Comparison of ENCODE assay signal across 8 cellular contexts in the genomic region with DNA sequence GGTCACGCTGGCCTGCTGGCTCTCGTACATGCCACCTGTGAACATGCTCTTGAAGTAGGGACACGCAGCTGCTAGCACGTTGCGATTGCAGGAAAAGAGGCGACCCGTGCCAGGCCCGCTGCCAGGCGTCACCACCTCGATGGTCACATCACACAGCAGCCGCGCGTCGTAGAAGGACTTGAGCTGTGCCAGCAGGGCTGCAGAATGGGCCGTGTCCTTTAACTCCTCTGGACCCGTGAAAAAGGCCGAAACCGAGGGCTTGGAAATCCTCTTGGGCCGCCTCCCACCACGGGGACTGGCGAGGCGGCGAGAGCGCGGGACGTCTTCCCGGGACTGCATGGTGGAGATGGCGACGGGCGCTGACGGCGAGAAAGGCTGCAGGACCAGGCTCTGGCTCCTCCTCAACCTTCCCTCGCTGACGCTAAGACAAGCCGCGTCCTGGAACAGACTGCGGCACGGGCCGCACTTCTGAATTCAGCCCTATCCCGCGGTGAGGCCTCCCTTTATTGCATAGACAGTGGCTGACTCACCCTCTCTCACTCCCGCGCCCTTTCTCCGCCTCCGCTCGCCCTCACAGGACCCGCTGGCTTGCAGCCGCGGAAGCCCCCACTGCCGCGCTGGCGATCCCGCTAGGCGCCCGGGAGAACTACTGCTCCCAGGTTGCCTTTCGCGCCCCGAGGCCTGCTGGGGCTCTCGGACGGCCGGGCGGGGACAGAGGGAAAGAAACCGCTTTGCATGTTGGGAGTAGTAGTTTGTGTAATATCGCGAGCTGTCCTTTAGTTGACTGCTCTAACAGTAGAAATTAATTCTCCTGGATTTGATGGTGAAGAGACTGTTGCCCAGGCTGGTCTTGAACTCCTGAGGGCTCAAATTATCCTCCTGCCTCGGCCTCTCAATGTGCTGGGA. TPM values are rescaled to one million over a fixed set of nuclear protein-coding genes. Genes with fewer than 3 reads are reported as not detected.
DNase-seq lines count a peak whose midpoint lies in the region; ATAC-seq, FAIRE-seq and TF ChIP-seq lines count a peak whose summit lies in the region.

A gene with protein sequence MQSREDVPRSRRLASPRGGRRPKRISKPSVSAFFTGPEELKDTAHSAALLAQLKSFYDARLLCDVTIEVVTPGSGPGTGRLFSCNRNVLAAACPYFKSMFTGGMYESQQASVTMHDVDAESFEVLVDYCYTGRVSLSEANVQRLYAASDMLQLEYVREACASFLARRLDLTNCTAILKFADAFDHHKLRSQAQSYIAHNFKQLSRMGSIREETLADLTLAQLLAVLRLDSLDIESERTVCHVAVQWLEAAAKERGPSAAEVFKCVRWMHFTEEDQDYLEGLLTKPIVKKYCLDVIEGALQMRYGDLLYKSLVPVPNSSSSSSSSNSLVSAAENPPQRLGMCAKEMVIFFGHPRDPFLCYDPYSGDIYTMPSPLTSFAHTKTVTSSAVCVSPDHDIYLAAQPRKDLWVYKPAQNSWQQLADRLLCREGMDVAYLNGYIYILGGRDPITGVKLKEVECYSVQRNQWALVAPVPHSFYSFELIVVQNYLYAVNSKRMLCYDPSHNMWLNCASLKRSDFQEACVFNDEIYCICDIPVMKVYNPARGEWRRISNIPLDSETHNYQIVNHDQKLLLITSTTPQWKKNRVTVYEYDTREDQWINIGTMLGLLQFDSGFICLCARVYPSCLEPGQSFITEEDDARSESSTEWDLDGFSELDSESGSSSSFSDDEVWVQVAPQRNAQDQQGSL (minus strand): TSS at position 651 of the 906 bp plus-strand sequence. CDS start 312 bp downstream, at position 339.

- no peaks in the 10 kb centered on the region for H3K27me3 Mint-ChIP-seq in mesothelial cell of epicardium (ENCODE audit: low read depth)

- peak within 1 kb of the TSS; percentile 92 for H3K27ac ChIP-seq in IMR-90 (ENCODE audit: insufficient read depth, low read length)
- no peak within 1 kb of the TSS for H3K27ac ChIP-seq in OCI-LY7 (ENCODE audit: low read depth, low read length, poor library complexity, severe bottlenecking)
- peak within 1 kb of the TSS; percentile 78 for H3K27ac ChIP-seq in endothelial cell of umbilical vein (ENCODE audit: insufficient read depth, low read depth, low read length)

- dilution Hi-C loops in IMR-90 (cut with HindIII; ENCODE audit: low sequenced_read_pairs, unreplicated experiment) (no loop called here), endothelial cell of umbilical vein (cut with MboI; ENCODE audit: extremely low pct_ligation_motif_present, low sequenced_read_pairs) (no loop called here)

- H3K4me1 ChIP-seq in IMR-90 (ENCODE audit: control insufficient read depth, insufficient read depth, low read length) (peaks cover 7% of the 10 kb centered on the region), OCI-LY7 (ENCODE audit: insufficient read depth, low read length, poor library complexity, severe bottlenecking) (peaks cover 5% of the 10 kb centered on the region), endothelial cell of umbilical vein (ENCODE audit: control insufficient read depth, extremely low read depth, insufficient read depth, low read length) (peaks cover 4% of the 10 kb centered on the region)

- H3K36me3 ChIP-seq in IMR-90 (ENCODE audit: control insufficient read depth, insufficient read depth, low read length), result peaks cover 2% of the 10 kb centered on the region; the same call in 1 of the 2 replicates
- no peaks in the 10 kb centered on the region for H3K36me3 ChIP-seq in OCI-LY7 (ENCODE audit: insufficient read depth, low read length)
- H3K36me3 ChIP-seq in endothelial cell of umbilical vein (ENCODE audit: control insufficient read depth in 2 of 2, extremely low read depth in 1 of 2, insufficient read depth in 2 of 2, low read length in 2 of 2), result no peaks in the 10 kb centered on the region

- H3K9ac ChIP-seq in IMR-90 (ENCODE audit: low read depth, low read length) (peak within 1 kb of the TSS; percentile 71), endothelial cell of umbilical vein (replicated peaks; ENCODE audit: extremely low read depth, insufficient read depth, low read length) (peak within 1 kb of the TSS; percentile 82)

- H2BK15ac ChIP-seq in IMR-90 (ENCODE audit: low read depth, low read length), result peak within 1 kb of the TSS; percentile 59; the same call in 2 of the 3 replicates

- DNase-seq in DMS114 treated with DMSO at 0.1 percent for 48 hours (lab: John Stamatoyannopoulos, UW; ENCODE audit: unreplicated experiment), result peak; percentile 79
- peak; percentile 98 for DNase-seq in IMR-90
- DNase-seq in OCI-LY7 (ENCODE audit: low spot score), result peak; percentile 87
- peak; percentile 84 for DNase-seq in activated T-cell treated with anti-CD3 and anti-CD28 coated beads for 1 hour (ENCODE audit: low read depth)
- peak; percentile 99 for DNase-seq in endothelial cell of umbilical vein (ENCODE audit: low read depth, low spot score)
- DNase-seq in mesothelial cell of epicardium (ENCODE audit: low spot score in 2 of 2, unreplicated experiment in 2 of 2), result peak; percentile 77 to 88
- DNase-seq in stimulated activated CD8-positive, alpha-beta memory T cell treated with anti-CD3 and anti-CD28 coated beads, Interleukin-15, amount 100 ng/mL, for 4 hours (ENCODE audit: low read depth in 2 of 2), result peak; percentile 90 to 92

- peak within 1 kb of the TSS; percentile 37 for H3K23ac ChIP-seq in IMR-90 (ENCODE audit: low read depth, low read length)

- in situ Hi-C loops in IMR-90 (cut with MboI; ENCODE audit: low sequenced_read_pairs), result no loop called here

- H3K79me2 ChIP-seq in OCI-LY7 (ENCODE audit: insufficient read depth, low read depth, low read length), result no peaks in the 10 kb centered on the region
- H3K79me2 ChIP-seq in endothelial cell of umbilical vein (ENCODE audit: control insufficient read depth, insufficient read depth, low read length), result no peaks in the 10 kb centered on the region

- H4K91ac ChIP-seq in IMR-90 (ENCODE audit: insufficient read depth, low read depth, low read length), result peak within 1 kb of the TSS; percentile 91

- CTCF ChIA-PET in IMR-90 (lab: Yijun Ruan, JAX) (no interaction called here), OCI-LY7 (lab: Charles Lee; ENCODE audit: unreplicated experiment) (no interaction called here), endothelial cell of umbilical vein (lab: Charles Lee) (interaction anchor here (0.6 to 1.0 kb wide), 2 partner anchors 28 to 140 kb away, joined by 3 read pairs; no protein-coding TSS in a partner anchor)

- TF ChIP-seq RAD21 in IMR-90 (IDR thresholded peaks at IDR 0.05; ENCODE audit: low read length), result peak; percentile 29; the same call in 1 of the 2 replicates

- peak within 1 kb of the TSS; percentile 97 for H3K27ac Mint-ChIP-seq in mesothelial cell of epicardium

- no peaks in the 10 kb centered on the region for H3K27me3 ChIP-seq in IMR-90 (ENCODE audit: control insufficient read depth, insufficient read depth, low read length)
- H3K27me3 ChIP-seq in endothelial cell of umbilical vein (ENCODE audit: control insufficient read depth in 2 of 2, insufficient read depth in 2 of 2, low read length in 2 of 2), result no peaks in the 10 kb centered on the region

- peak within 1 kb of the TSS; percentile 90 for H3K14ac ChIP-seq in IMR-90 (replicated peaks; ENCODE audit: low read depth, low read length)

- H3K79me1 ChIP-seq in IMR-90 (ENCODE audit: low read depth in 1 of 2, low read length in 2 of 2), result peaks cover 11 to 19% of the 10 kb centered on the region in 2 experiments

- H2AK5ac ChIP-seq in IMR-90 (ENCODE audit: low read depth, low read length), result peak within 1 kb of the TSS; percentile 57

- 20% methylated on average over 44 of the region's 66 CpGs; no CpG with 5 or more reads in 1 of the 2 experiments for WGBS in IMR-90 (ENCODE audit: extremely low coverage in 2 of 2, insufficient read length in 1 of 2), 2 experiments

- H3K9me1 ChIP-seq in IMR-90 (ENCODE audit: insufficient read depth, low read length), result no peaks in the 10 kb centered on the region
- no peaks in the 10 kb centered on the region for H3K9me1 ChIP-seq in endothelial cell of umbilical vein (replicated peaks; ENCODE audit: control insufficient read depth, extremely low read depth, insufficient read depth, low read length)

- H3K4me3 Mint-ChIP-seq in mesothelial cell of epicardium, result peak within 1 kb of the TSS; percentile 82

- BruUV-seq in IMR-90 (replicated peaks; lab: Mats Ljungman, UMichigan) (no TSS peak), OCI-LY7 (replicated peaks; lab: Mats Ljungman, UMichigan) (no TSS peak), endothelial cell of umbilical vein (replicated peaks; lab: Mats Ljungman, UMichigan) (TSS peak; percentile 38)

- TF ChIP-seq CTCF in IMR-90 (conservative IDR thresholded peaks at IDR 0.05; ENCODE audit: low read depth, low read length), result no peak
- TF ChIP-seq CTCF in OCI-LY7 (conservative IDR thresholded peaks at IDR 0.05; ENCODE audit: low read length), result no peak
- no peak for TF ChIP-seq CTCF in endothelial cell of umbilical vein (IDR thresholded peaks at IDR 0.05; ENCODE audit: extremely low read depth in 1 of 2, insufficient read depth in 1 of 2, low read depth in 1 of 2, low read length in 2 of 2)
- TF ChIP-seq CTCF in mesothelial cell of epicardium (IDR thresholded peaks at IDR 0.05; ENCODE audit: unreplicated experiment), result no peak

- intact Hi-C loops in IMR-90 (cut with micrococcal nuclease), result loop anchor here (2.0 kb wide), 1 partner anchor 55 kb away; no protein-coding TSS in a partner anchor
- intact Hi-C loops in OCI-LY7 (cut with micrococcal nuclease; ENCODE audit: unreplicated experiment), result loop anchor here (1.0 kb wide), 1 partner anchor 62 kb away; a partner anchor contains a TSS
- intact Hi-C loops in endothelial cell of umbilical vein (cut with micrococcal nuclease), result loop anchor here (1.0 to 10.0 kb wide), 4 partner anchors 62 to 451 kb away; a partner anchor contains a TSS

- H2AFZ ChIP-seq in IMR-90 (replicated peaks; ENCODE audit: low read length, poor library complexity) (peak within 1 kb of the TSS; percentile 95), OCI-LY7 (ENCODE audit: low read length) (peak within 1 kb of the TSS; percentile 98), endothelial cell of umbilical vein (ENCODE audit: low read depth, low read length) (peak within 1 kb of the TSS; percentile 99)

- H3K9me3 Mint-ChIP-seq in mesothelial cell of epicardium, result peaks cover 28% of the 10 kb centered on the region

- ATAC-seq in GM21529 (IDR thresholded peaks at IDR 0.05; ENCODE audit: unreplicated experiment) (peak; percentile 96), IMR-90 (ENCODE audit: low read depth) (peak; percentile 98)

- H3K56ac ChIP-seq in IMR-90 (ENCODE audit: extremely low read depth, insufficient read depth, low read length), result peak within 1 kb of the TSS; percentile 63

- TF ChIP-seq POLR2A in IMR-90 (IDR thresholded peaks at IDR 0.05; ENCODE audit: low read depth, low read length) (peak; percentile 67; the same call in 1 of the 2 replicates), endothelial cell of umbilical vein (IDR thresholded peaks at IDR 0.05; ENCODE audit: low read depth, low read length) (peak; percentile 80)

- peak within 1 kb of the TSS; percentile 89 for H3K4ac ChIP-seq in IMR-90 (ENCODE audit: low read depth, low read length)

- peak within 1 kb of the TSS; percentile 70 for H3K18ac ChIP-seq in IMR-90 (ENCODE audit: low read depth, low read length)

- H3K4me2 ChIP-seq in IMR-90 (ENCODE audit: low read depth, low read length), result peak within 1 kb of the TSS; percentile 79
- peak within 1 kb of the TSS; percentile 69 for H3K4me2 ChIP-seq in OCI-LY7 (ENCODE audit: low read length)
- H3K4me2 ChIP-seq in endothelial cell of umbilical vein (ENCODE audit: insufficient read depth, low read length), result peak within 1 kb of the TSS; percentile 88

- H4K5ac ChIP-seq in IMR-90 (ENCODE audit: low read depth, low read length), result peak within 1 kb of the TSS; percentile 87

- peaks cover 8% of the 10 kb centered on the region for H3K4me1 Mint-ChIP-seq in mesothelial cell of epicardium

- H2BK120ac ChIP-seq in IMR-90 (ENCODE audit: low read depth, low read length), result peak within 1 kb of the TSS; percentile 91

- H2BK5ac ChIP-seq in IMR-90 (ENCODE audit: low read depth, low read length, poor library complexity, severe bottlenecking), result peak within 1 kb of the TSS; percentile 94

- H2BK20ac ChIP-seq in IMR-90 (ENCODE audit: low read depth, low read length), result peak within 1 kb of the TSS; percentile 91

- H3K36me3 Mint-ChIP-seq in mesothelial cell of epicardium, result peaks cover 36% of the 10 kb centered on the region

- peak within 1 kb of the TSS; percentile 66 to 96 for H4K8ac ChIP-seq in IMR-90 (ENCODE audit: low read depth in 2 of 2, low read length in 2 of 2)

- POLR2A ChIA-PET in IMR-90 (lab: Charles Lee; ENCODE audit: unreplicated experiment) (no interaction called here), OCI-LY7 (lab: Charles Lee) (no interaction called here), endothelial cell of umbilical vein (lab: Charles Lee) (interaction anchor here (0.6 kb wide), 1 partner anchor 65 kb away, joined by 3 read pairs; no protein-coding TSS in a partner anchor)

- H3K9me2 ChIP-seq in OCI-LY7 (ENCODE audit: insufficient read depth, low read length), result peaks cover 5% of the 10 kb centered on the region; the same call in 1 of the 2 replicates

- peak within 1 kb of the TSS; percentile 86 for H2AK9ac ChIP-seq in IMR-90 (replicated peaks; ENCODE audit: low read depth, low read length, poor library complexity)

- H4K20me1 ChIP-seq in IMR-90 (ENCODE audit: insufficient read depth, low read length) (no peaks in the 10 kb centered on the region), OCI-LY7 (ENCODE audit: insufficient read depth, low read length) (no peaks in the 10 kb centered on the region), endothelial cell of umbilical vein (replicated peaks; ENCODE audit: control insufficient read depth, extremely low read depth, insufficient read depth, low read length) (no peaks in the 10 kb centered on the region)

- FAIRE-seq in endothelial cell of umbilical vein (lab: Jason Lieb, UNC), result peak; percentile 96

- H3K9me3 ChIP-seq in IMR-90 (ENCODE audit: control insufficient read depth, insufficient read depth, low read length) (peaks cover 5% of the 10 kb centered on the region), OCI-LY7 (ENCODE audit: low read length) (no peaks in the 10 kb centered on the region; the same call in 1 of the 2 replicates), endothelial cell of umbilical vein (replicated peaks; ENCODE audit: control insufficient read depth, insufficient read depth, low read length) (no peaks in the 10 kb centered on the region)

- peak within 1 kb of the TSS; percentile 42 for H3K4me3 ChIP-seq in IMR-90 (ENCODE audit: insufficient read depth, low read depth, low read length)
- H3K4me3 ChIP-seq in OCI-LY7 (ENCODE audit: low read depth, low read length, poor library complexity, severe bottlenecking), result peak within 1 kb of the TSS; percentile 70
- H3K4me3 ChIP-seq in endothelial cell of umbilical vein (replicated peaks in 1 of 3; ENCODE audit: insufficient read depth in 1 of 3, low read depth in 1 of 3, low read length in 3 of 3), result peak within 1 kb of the TSS; percentile 48 to 60 (median 53)

RNA-seq across cellular contexts. Expression of the gene that starts here (rescaled TPM):
- total RNA-seq in IMR-90 (2012; rRNA removed) (7.9 and 9.4 TPM in 2 replicates), OCI-LY7 (2022) (3.1 TPM in 2 replicates), endothelial cell of umbilical vein (3.1 and 4.4 TPM in 2 replicates), mesothelial cell of epicardium (10.7 to 11.7 TPM (median 11.1 TPM) in 3 replicates)
- polyA plus RNA-seq in IMR-90 (2012; rRNA removed) (1.8 and 2.1 TPM in 2 replicates), endothelial cell of umbilical vein (2.1 TPM in 2 replicates)
- polyA plus RNA-seq in IMR-90 (2012; cell fraction: cytosol; rRNA removed), result 1.0 and 1.5 TPM in 2 replicates
- polyA plus RNA-seq in IMR-90 (2012; cell fraction: nucleus; rRNA removed; ENCODE audit: low replicate concordance), result 0.66 and 0.91 TPM in 2 replicates
- total RNA-seq in OCI-LY7 (2014; rRNA removed; shearing (Covaris generic)), result 4.8 and 6.5 TPM in 2 replicates
- polyA plus RNA-seq in endothelial cell of umbilical vein (2011; cell fraction: cytosol; rRNA removed), result 1.1 TPM in 2 replicates
- 0.94 and 1.1 TPM in 2 replicates for polyA plus RNA-seq in endothelial cell of umbilical vein (2011; cell fraction: nucleus; rRNA removed)
- 1.2 and 1.8 TPM in 2 replicates for polyA plus RNA-seq in endothelial cell of umbilical vein (2012)
- polyA minus RNA-seq in endothelial cell of umbilical vein, result 9.0 and 12.2 TPM in 2 replicates
- polyA minus RNA-seq in endothelial cell of umbilical vein (2011; cell fraction: cytosol; rRNA and poly(A)+ RNA removed), result 7.9 TPM
- polyA minus RNA-seq in endothelial cell of umbilical vein (2011; cell fraction: nucleus; rRNA and poly(A)+ RNA removed), result 4.4 and 4.6 TPM in 2 replicates
